ENCODE assay signal across 14 cellular contexts in the genomic region with DNA sequence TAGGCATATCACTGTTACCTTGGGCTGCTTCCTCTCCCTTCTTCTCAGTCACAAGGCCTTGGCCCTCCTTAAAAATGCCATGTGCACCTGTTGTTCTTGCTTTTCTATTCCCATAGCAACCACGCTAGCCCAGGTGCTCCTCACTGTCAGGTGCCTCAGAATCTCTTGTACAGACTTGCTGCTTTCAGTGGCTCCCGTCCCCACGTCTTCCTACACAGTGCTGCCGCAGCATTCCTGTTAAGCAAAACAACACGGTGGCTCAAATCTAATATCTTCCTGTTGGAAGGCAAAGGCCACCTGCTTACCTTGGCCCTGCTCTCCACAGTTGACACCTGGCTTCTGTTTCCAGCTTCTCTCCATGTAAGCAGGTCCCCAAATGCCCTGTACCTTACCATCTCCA.
DNase-seq lines count a peak whose midpoint lies in the region; ATAC-seq, FAIRE-seq and TF ChIP-seq lines count a peak whose summit lies in the region.
"Had no signal": no experiment of that assay in that cellular context is flagged by ENCODE, and none has a peak within 500 bp of the region (broad histone marks: within the 10 kb centered on the region; RNA-seq: fewer than 3 reads in every experiment).

No MANE protein-coding gene starts in this region.

- WGBS in GM12878 (ENCODE audit: insufficient coverage, insufficient replicate concordance, low lambda C conversion rate, missing lambda C conversion rate): 84% methylated on average over 5 of the region's 5 CpGs
- WGBS in smooth muscle cell (ENCODE audit: low lambda C conversion rate): 79% methylated on average over 5 of the region's 5 CpGs

- H3K36me3 ChIP-seq in GM12878 (ENCODE audit: control insufficient read depth in 2 of 2, insufficient read depth in 2 of 2, low read length in 1 of 2) (no peaks in the 10 kb centered on the region), parathyroid adenoma (ENCODE audit: control insufficient read depth, insufficient read depth, low read length) (no peaks in the 10 kb centered on the region), smooth muscle cell (ENCODE audit: low read depth) (no peaks in the 10 kb centered on the region)

- H4K20me1 ChIP-seq in GM12878 (ENCODE audit: control insufficient read depth, insufficient read depth): no peaks in the 10 kb centered on the region
- H4K20me1 ChIP-seq in smooth muscle cell (ENCODE audit: low read depth): peaks cover 99% of the 10 kb centered on the region

- CTCF ChIA-PET in GM12878 (lab: Yijun Ruan, JAX): interaction anchor here (0.6 to 5.2 kb wide), 4 partner anchors 10 to 50 kb away, joined by 3 to 48 read pairs (median 8); no protein-coding TSS in a partner anchor

- TF ChIP-seq EP300 in GM12878 (IDR thresholded peaks at IDR 0.05; ENCODE audit: borderline replicate concordance in 1 of 2, control insufficient read depth in 1 of 2, low read depth in 2 of 2, low read length in 2 of 2): no peak

- POLR2A ChIA-PET in GM12878 (lab: Charles Lee): interaction anchor here (0.7 to 3.6 kb wide), 2 partner anchors 10 to 46 kb away, joined by 4 to 13 read pairs; no protein-coding TSS in a partner anchor

- H2AFZ ChIP-seq in GM12878 (ENCODE audit: control insufficient read depth, low read depth, low read length) (no peak overlapping the region), parathyroid adenoma (peak overlapping the region; percentile 4), smooth muscle cell (ENCODE audit: low read depth) (no peak overlapping the region)

- ATAC-seq in GM12878 (no peak), GM18517 (IDR thresholded peaks at IDR 0.05; ENCODE audit: unreplicated experiment) (no peak)

- TF ChIP-seq CTCF in GM12878 (IDR thresholded peaks at IDR 0.05 in 2 of 3, conservative IDR thresholded peaks at IDR 0.05 in 1 of 3; ENCODE audit: control insufficient read depth in 2 of 3, extremely low read depth in 1 of 3, insufficient read depth in 1 of 3, low read depth in 3 of 3, low read length in 3 of 3) (no peak), parathyroid adenoma (IDR thresholded peaks at IDR 0.05) (no peak), smooth muscle cell (IDR thresholded peaks at IDR 0.05; ENCODE audit: borderline replicate concordance, insufficient read depth, poor library complexity, severe bottlenecking) (no peak)

- H3K4me3 ChIP-seq in GM12878 (no peak overlapping the region), parathyroid adenoma (ENCODE audit: low read depth, low read length) (no peak overlapping the region), smooth muscle cell (no peak overlapping the region)

- SMC1A ChIA-PET in GM12878 (lab: Charles Lee; ENCODE audit: uncharacterized antibody, unreplicated experiment): interaction anchor here (0.7 to 11.4 kb wide), 5 partner anchors 14 to 53 kb away, joined by 3 to 224 read pairs (median 55); no protein-coding TSS in a partner anchor

- peaks cover 6% of the 10 kb centered on the region for H3F3A ChIP-seq in smooth muscle cell (ENCODE audit: low read depth)

- BruUV-seq in GM12878 (replicated peaks; lab: Mats Ljungman, UMichigan): no TSS peak

- RAD21 ChIA-PET in GM12878 (lab: Charles Lee; ENCODE audit: unreplicated experiment): interaction anchor here (0.9 to 6.3 kb wide), 4 partner anchors 25 to 55 kb away, joined by 3 to 100 read pairs (median 20); no protein-coding TSS in a partner anchor

- no peak for TF ChIP-seq RAD21 in GM12878 (IDR thresholded peaks at IDR 0.05; ENCODE audit: insufficient read depth, low read depth, low read length)

- H3K27me3 ChIP-seq in GM12878 (replicated peaks in 1 of 2; ENCODE audit: control insufficient read depth in 2 of 2, insufficient read depth in 2 of 2, low read length in 1 of 2) (no peaks in the 10 kb centered on the region), parathyroid adenoma (ENCODE audit: control insufficient read depth, insufficient read depth, low read length) (no peaks in the 10 kb centered on the region), smooth muscle cell (ENCODE audit: low read depth) (no peaks in the 10 kb centered on the region)

- no peaks in the 10 kb centered on the region; the same call in 2 of the 3 replicates for H3K9me3 ChIP-seq in GM12878 (replicated peaks; ENCODE audit: control insufficient read depth, insufficient read depth, low read length)
- H3K9me3 ChIP-seq in parathyroid adenoma (ENCODE audit: control insufficient read depth, low read length): no peaks in the 10 kb centered on the region
- H3K9me3 ChIP-seq in smooth muscle cell (replicated peaks; ENCODE audit: low read depth): no peaks in the 10 kb centered on the region

- H3K79me2 ChIP-seq in GM12878 (ENCODE audit: control insufficient read depth, insufficient read depth, low read length) (peaks cover 4% of the 10 kb centered on the region; the same call in 1 of the 2 replicates), parathyroid adenoma (peaks cover 42% of the 10 kb centered on the region), smooth muscle cell (ENCODE audit: low read depth) (peaks cover 19% of the 10 kb centered on the region)

- no peak for TF ChIP-seq POLR2A in GM12878 (IDR thresholded peaks at IDR 0.05; ENCODE audit: low read depth, low read length)

- H3K9ac ChIP-seq in GM12878 (ENCODE audit: control insufficient read depth, insufficient read depth, low read length): no peak overlapping the region
- H3K9ac ChIP-seq in parathyroid adenoma: no peak overlapping the region
- H3K9ac ChIP-seq in smooth muscle cell (ENCODE audit: low read depth): no peak overlapping the region
- H3K9ac ChIP-seq: KMS-11 had no signal

- FAIRE-seq in GM12878 (lab: Jason Lieb, UNC): no peak
- FAIRE-seq: D721Med had no signal

- intact Hi-C loops in GM12878 (cut with micrococcal nuclease; ENCODE audit: unreplicated experiment): no loop called here

- DNase-seq in DMS153 (lab: John Stamatoyannopoulos, UW) (peak; percentile 68), DMS153 treated with DMSO at 0.1 percent for 48 hours (lab: John Stamatoyannopoulos, UW; ENCODE audit: unreplicated experiment) (no peak), NCI-H2029 (lab: John Stamatoyannopoulos, UW) (peak; percentile 40), GM12878 (ENCODE audit: low read depth, low spot score) (no peak), smooth muscle cell (lab: John Stamatoyannopoulos, UW; ENCODE audit: unreplicated experiment) (no peak), anterior cingulate cortex (lab: John Stamatoyannopoulos, UW) (no peak)
- DNase-seq: activated T-cell treated with anti-CD3 and anti-CD28 coated beads, Interleukin-2, amount 50 U/mL, for 1 hour; endodermal cell had no signal

- H3K4me1 ChIP-seq in GM12878 (ENCODE audit: control insufficient read depth, insufficient read depth, low read length): peaks cover 54% of the 10 kb centered on the region
- peaks cover 67% of the 10 kb centered on the region for H3K4me1 ChIP-seq in parathyroid adenoma
- H3K4me1 ChIP-seq in smooth muscle cell (ENCODE audit: low read depth): peaks cover 7% of the 10 kb centered on the region

- H3K27ac ChIP-seq in GM12878 (ENCODE audit: control insufficient read depth, insufficient read depth): no peak overlapping the region
- H3K27ac ChIP-seq in parathyroid adenoma: peak overlapping the region; percentile 84
- H3K27ac ChIP-seq in smooth muscle cell (ENCODE audit: low read depth): no peak overlapping the region
- H3K27ac ChIP-seq: 22Rv1, KMS-11, SK-N-MC had no signal

- in situ Hi-C loops in GM12878 (cut with MboI): no loop called here

- no peak overlapping the region for H3K4me2 ChIP-seq in GM12878 (ENCODE audit: control insufficient read depth, insufficient read depth)
- H3K4me2 ChIP-seq in parathyroid adenoma (ENCODE audit: low read length): no peak overlapping the region
- no peak overlapping the region for H3K4me2 ChIP-seq in smooth muscle cell
- H3K4me2 ChIP-seq: KMS-11 had no signal

TF ChIP-seq in GM12878, 131 proteins besides CTCF, POLR2A, EP300 and RAD21:
- TF ChIP-seq TCF12 (IDR thresholded peaks at IDR 0.05; ENCODE audit: low read depth, low read length): 0 out of 2 replicates have a peak, but pooled peaks have one; percentile 17
- no peak for TF ChIP-seq ASH2L (IDR thresholded peaks at IDR 0.05; ENCODE audit: borderline replicate concordance, low read depth)
- TF ChIP-seq, protein P1, sequence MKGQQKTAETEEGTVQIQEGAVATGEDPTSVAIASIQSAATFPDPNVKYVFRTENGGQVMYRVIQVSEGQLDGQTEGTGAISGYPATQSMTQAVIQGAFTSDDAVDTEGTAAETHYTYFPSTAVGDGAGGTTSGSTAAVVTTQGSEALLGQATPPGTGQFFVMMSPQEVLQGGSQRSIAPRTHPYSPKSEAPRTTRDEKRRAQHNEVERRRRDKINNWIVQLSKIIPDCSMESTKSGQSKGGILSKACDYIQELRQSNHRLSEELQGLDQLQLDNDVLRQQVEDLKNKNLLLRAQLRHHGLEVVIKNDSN (IDR thresholded peaks at IDR 0.05; ENCODE audit: borderline replicate concordance, extremely low read length, insufficient read depth, low read depth, low read length): no peak

Comparison
In these comparisons a context has a peak if more than half of its experiments do, and no peak if none do; other contexts are left out.
1. DNase-seq: peak in DMS153 (single experiment) and NCI-H2029 (single experiment); none in DMS153 treated with DMSO at 0.1 percent for 48 hours (single experiment), GM12878 (single experiment), smooth muscle cell (single experiment) and anterior cingulate cortex (0 of 58).